In the genomic region with DNA sequence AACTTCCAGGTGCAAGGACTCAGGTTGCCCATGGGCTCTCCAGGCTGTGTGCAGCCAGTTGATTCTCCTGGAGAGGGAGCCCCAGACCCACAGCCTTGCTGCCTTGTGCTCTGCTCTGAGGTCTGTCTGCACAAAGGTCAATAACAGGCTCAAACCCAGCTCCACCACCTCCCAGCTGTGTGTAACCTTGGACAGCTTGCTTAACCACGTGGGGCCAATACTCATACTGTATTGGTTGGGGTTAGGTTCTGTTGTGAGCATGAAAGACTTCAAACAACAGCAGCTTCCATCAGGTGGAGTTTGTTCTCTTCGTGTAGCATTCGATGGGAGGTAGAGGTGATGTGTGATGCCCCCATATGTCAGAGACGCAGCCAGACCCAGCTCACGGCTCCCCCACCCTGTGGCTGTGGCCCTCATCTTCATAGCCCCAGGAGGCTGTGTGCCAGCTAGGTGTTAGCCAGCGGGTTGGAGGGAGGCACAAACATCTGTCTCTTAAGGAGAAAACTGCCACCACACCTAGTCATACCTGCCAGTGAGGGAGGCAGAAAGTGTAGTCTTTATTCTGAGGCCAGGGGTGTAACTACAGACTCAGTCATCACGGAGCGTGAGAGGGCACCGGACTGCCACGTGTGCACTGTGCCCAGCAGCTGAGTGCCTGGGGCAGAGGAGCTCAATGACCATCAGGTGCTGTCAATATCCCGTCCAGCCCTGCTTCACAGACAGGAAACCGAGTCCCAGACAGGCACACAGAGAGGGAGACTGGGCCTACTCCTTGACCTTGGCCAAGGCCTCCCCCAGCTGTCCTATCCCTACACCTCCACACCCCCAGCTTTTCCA, we compare ENCODE assay signal across 8 cellular contexts. TPM values are rescaled to one million over a fixed set of nuclear protein-coding genes. Genes with fewer than 3 reads are reported as not detected.
A peak's percentile ranks its signal among the peaks of the same experiment; 100 is the strongest.
DNase-seq lines count a peak whose midpoint lies in the region; ATAC-seq and TF ChIP-seq lines count a peak whose summit lies in the region.
"Had no signal": no experiment of that assay in that cellular context is flagged by ENCODE, and none has a peak within 500 bp of the region (broad histone marks: within the 10 kb centered on the region; RNA-seq: fewer than 3 reads in every experiment).

No MANE protein-coding gene starts in this region.

- H3K4me1 Mint-ChIP-seq in progenitor cell of endocrine pancreas (ENCODE audit: low read depth) = peaks cover 16% of the 10 kb centered on the region

- peaks cover 13% of the 10 kb centered on the region for H3K9me3 Mint-ChIP-seq in progenitor cell of endocrine pancreas (ENCODE audit: low read depth)

- peak; percentile 66 for TF ChIP-seq CTCF in progenitor cell of endocrine pancreas (IDR thresholded peaks at IDR 0.05; ENCODE audit: unreplicated experiment)

- DNase-seq in H4 (ENCODE audit: low spot score) (peak; percentile 55), NCI-H510A (lab: John Stamatoyannopoulos, UW) (peak; percentile 56), progenitor cell of endocrine pancreas (ENCODE audit: low spot score, unreplicated experiment) (peak; percentile 40), amygdala (lab: John Stamatoyannopoulos, UW) (no peak)
- DNase-seq: gastrocnemius medialis had no signal

- peaks cover 7% of the 10 kb centered on the region for H3K36me3 Mint-ChIP-seq in progenitor cell of endocrine pancreas (ENCODE audit: insufficient read depth)

- H3K27me3 Mint-ChIP-seq in progenitor cell of endocrine pancreas = no peaks in the 10 kb centered on the region

- ATAC-seq in esophagus mucosa = peak; percentile 69
- ATAC-seq in HG03469 (IDR thresholded peaks at IDR 0.05; ENCODE audit: unreplicated experiment) = no peak
- ATAC-seq in HG03095 (IDR thresholded peaks at IDR 0.05; ENCODE audit: unreplicated experiment) = no peak
- ATAC-seq: gastrocnemius medialis had no signal

- no peak overlapping the region for H3K4me3 Mint-ChIP-seq in progenitor cell of endocrine pancreas (ENCODE audit: low read depth)

- peak overlapping the region; percentile 44 for H3K27ac Mint-ChIP-seq in progenitor cell of endocrine pancreas

RNA-seq across cellular contexts. Expression of a gene that starts 8.0 kb away (rescaled TPM):
- 185 and 198 TPM in 2 replicates for total RNA-seq in H4 (2014; rRNA removed; shearing (Covaris generic))
- total RNA-seq in esophagus mucosa = 104 TPM
- 95.4 and 104 TPM in 2 replicates for total RNA-seq in progenitor cell of endocrine pancreas

RNA-seq across cellular contexts. Expression of a gene that starts 9.7 kb away (rescaled TPM):
- total RNA-seq in H4 (2014; rRNA removed; shearing (Covaris generic)) = not detected in 2 replicates
- total RNA-seq in esophagus mucosa = not detected
- total RNA-seq in progenitor cell of endocrine pancreas = 1.5 and 1.7 TPM in 2 replicates

RNA-seq across cellular contexts. Expression of a gene that starts 27.2 kb away (rescaled TPM):
- total RNA-seq in H4 (2014; rRNA removed; shearing (Covaris generic)) = 0.06 TPM in 1 of 2 replicates, not detected in the other
- total RNA-seq in esophagus mucosa (6.7 TPM), progenitor cell of endocrine pancreas (52.2 and 57.5 TPM in 2 replicates)

RNA-seq across cellular contexts. Expression of a gene that starts 49.1 kb away (rescaled TPM):
- total RNA-seq in H4 (2014; rRNA removed; shearing (Covaris generic)) = 7.4 and 7.7 TPM in 2 replicates
- total RNA-seq in esophagus mucosa = 14.8 TPM
- total RNA-seq in progenitor cell of endocrine pancreas = 33.3 and 33.8 TPM in 2 replicates

RNA-seq across cellular contexts. Expression of a gene that starts 57.8 kb away (rescaled TPM):
- total RNA-seq in H4 (2014; rRNA removed; shearing (Covaris generic)) = not detected in 2 replicates
- not detected for total RNA-seq in esophagus mucosa
- total RNA-seq in progenitor cell of endocrine pancreas = 4.9 and 5.9 TPM in 2 replicates

Comparison
In these comparisons a context has a peak if more than half of its experiments do, and no peak if none do; other contexts are left out.
1. DNase-seq: peak in H4 (single experiment), NCI-H510A (single experiment) and progenitor cell of endocrine pancreas (single experiment); none in amygdala (0 of 56).